In the genomic region with DNA sequence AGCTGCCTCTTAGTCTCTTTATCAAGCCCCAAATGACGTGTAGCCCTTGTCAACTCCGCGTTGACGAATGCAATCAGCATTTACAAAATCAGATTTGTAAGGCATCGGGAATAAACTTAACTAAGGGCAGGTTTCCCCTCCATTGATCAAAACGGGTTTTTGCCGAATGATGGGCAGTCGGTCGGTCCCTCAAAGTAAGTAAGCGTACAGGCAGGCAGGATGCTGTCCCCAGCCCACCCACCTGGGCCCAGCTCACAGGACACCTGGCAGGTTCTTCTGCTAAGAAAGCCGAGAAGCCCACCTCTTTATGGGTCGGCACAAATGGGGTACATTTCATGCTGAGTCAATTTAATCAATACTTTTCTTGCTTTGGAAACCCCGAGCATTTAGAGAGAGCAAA, we compare ENCODE assay signal across 31 cellular contexts. TPM values are rescaled to one million over a fixed set of nuclear protein-coding genes. Genes with fewer than 3 reads are reported as not detected.
"Had no signal": no experiment of that assay in that cellular context is flagged by ENCODE, and none has a peak within 500 bp of the region (broad histone marks: within the 10 kb centered on the region; RNA-seq: fewer than 3 reads in every experiment).

No MANE protein-coding gene starts in this region.

- H3K27me3 ChIP-seq: adrenal gland, colonic mucosa had no signal

- H3K4me1 Mint-ChIP-seq: activated CD4-positive, alpha-beta T cell treated with anti-CD3 and anti-CD28 coated beads for 36 hours; activated CD4-positive, alpha-beta T cell treated with anti-CD3 and anti-CD28 coated beads, Interleukin-2, amount 10 ng/mL, durations not matched to agents 24 days and 14 days; activated CD8-positive, alpha-beta memory T cell treated with anti-CD3 and anti-CD28 coated beads, Interleukin-2, amount 10 ng/mL, durations not matched to agents 7 days and 5 days; activated naive CD4-positive, alpha-beta T cell treated with anti-CD3 and anti-CD28 coated beads, Interleukin-2, amount 50 U/mL, for 24 hours; activated naive CD8-positive, alpha-beta T cell treated with anti-CD3 and anti-CD28 coated beads for 36 hours; activated naive CD8-positive, alpha-beta T cell treated with anti-CD3 and anti-CD28 coated beads, Interleukin-2, amount 50 U/mL, for 24 hours had no signal

- H3K36me3 ChIP-seq: adrenal gland, colonic mucosa, esophagus muscularis mucosa, gastroesophageal sphincter had no signal

- H3K4me1 ChIP-seq: adrenal gland, colonic mucosa, esophagus muscularis mucosa, gastroesophageal sphincter had no signal

- H3K9me3 Mint-ChIP-seq: activated CD4-positive, alpha-beta memory T cell treated with anti-CD3 and anti-CD28 coated beads for 36 hours; activated CD4-positive, alpha-beta T cell treated with anti-CD3 and anti-CD28 coated beads, Interleukin-2, amount 10 ng/mL, durations not matched to agents 24 days and 14 days; activated naive CD4-positive, alpha-beta T cell treated with anti-CD3 and anti-CD28 coated beads for 36 hours; activated naive CD4-positive, alpha-beta T cell treated with anti-CD3 and anti-CD28 coated beads, Interleukin-2, amount 50 U/mL, for 24 hours; activated naive CD8-positive, alpha-beta T cell treated with anti-CD3 and anti-CD28 coated beads for 36 hours; activated naive CD8-positive, alpha-beta T cell treated with anti-CD3 and anti-CD28 coated beads, Interleukin-2, amount 50 U/mL, for 24 hours; activated T-helper 1 cell treated with anti-CD3 and anti-CD28 coated beads, Interleukin-12 subunit alpha, Interleukin-12 subunit beta, Interleukin-2, Interleukin-4 antibody, amounts not matched to agents 30 ng/mL and 10 ng/mL and 1 ng/mL, durations not matched to agents 14 hours and 24 hours and 36 hours; activated T-helper 2 cell treated with anti-CD3 and anti-CD28 coated beads, Interferon-gamma antibody, Interleukin-2, Interleukin-4, amounts not matched to agents 10 μg/mL and 5 μg/mL and 100 μg/mL, durations not matched to agents 14 hours and 24 hours and 36 hours; dendritic cell treated with granulocyte-macrophage colony-stimulating factor and Interleukin-4, amounts not matched to agents 40 ng/mL and 50 ng/mL, for 4 days; effector memory CD8-positive, alpha-beta T cell had no signal

- H3K27me3 Mint-ChIP-seq: activated CD4-positive, alpha-beta memory T cell treated with anti-CD3 and anti-CD28 coated beads for 36 hours; activated CD4-positive, alpha-beta T cell treated with anti-CD3 and anti-CD28 coated beads for 36 hours; activated naive CD8-positive, alpha-beta T cell treated with anti-CD3 and anti-CD28 coated beads, Interleukin-2, amount 50 U/mL, for 24 hours had no signal

- ATAC-seq: activated CD4-positive, alpha-beta T cell treated with anti-CD3 and anti-CD28 coated beads for 36 hours; activated CD8-positive, alpha-beta memory T cell treated with anti-CD3 and anti-CD28 coated beads, Interleukin-2, amount 10 ng/mL, durations not matched to agents 7 days and 5 days; activated CD8-positive, alpha-beta T cell treated with anti-CD3 and anti-CD28 coated beads, Interleukin-2, amount 10 ng/mL, durations not matched to agents 7 days and 5 days; activated naive CD8-positive, alpha-beta T cell treated with anti-CD3 and anti-CD28 coated beads, Interleukin-2, amount 50 U/mL, for 24 hours; body of pancreas; effector memory CD8-positive, alpha-beta T cell; gastroesophageal sphincter had no signal

- H3K4me3 ChIP-seq: adrenal gland, body of pancreas, colonic mucosa, esophagus muscularis mucosa, gastroesophageal sphincter had no signal

- H3K9me3 ChIP-seq: adrenal gland, body of pancreas, colonic mucosa, esophagus muscularis mucosa, gastroesophageal sphincter had no signal

- DNase-seq: activated CD4-positive, alpha-beta memory T cell treated with anti-CD3 and anti-CD28 coated beads for 36 hours; activated CD4-positive, alpha-beta T cell treated with anti-CD3 and anti-CD28 coated beads for 36 hours; activated CD4-positive, alpha-beta T cell treated with anti-CD3 and anti-CD28 coated beads, Interleukin-2, amount 10 ng/mL, durations not matched to agents 24 days and 14 days; activated CD4-positive, CD25-positive, alpha-beta regulatory T cell; activated CD4-positive, CD25-positive, alpha-beta regulatory T cell treated with anti-CD3 and anti-CD28 coated beads, Interleukin-2, amount 50 U/mL, for 72 hours; activated CD8-positive, alpha-beta memory T cell treated with anti-CD3 and anti-CD28 coated beads, Interleukin-2, amount 10 ng/mL, durations not matched to agents 7 days and 5 days; activated CD8-positive, alpha-beta memory T cell treated with anti-CD3 and anti-CD28 coated beads, Interleukin-2, amount 50 U/mL, for 4 hours; activated CD8-positive, alpha-beta T cell treated with anti-CD3 and anti-CD28 coated beads, Interleukin-2, amount 10 ng/mL, durations not matched to agents 7 days and 5 days; activated effector memory CD4-positive, alpha-beta T cell treated with anti-CD3 and anti-CD28 coated beads, Interleukin-2, amount 50 U/mL, for 16 hours; activated naive CD4-positive, alpha-beta T cell treated with anti-CD3 and anti-CD28 coated beads for 36 hours; activated naive CD8-positive, alpha-beta T cell treated with anti-CD3 and anti-CD28 coated beads for 36 hours; activated naive CD8-positive, alpha-beta T cell treated with anti-CD3 and anti-CD28 coated beads, Interleukin-2, amount 50 U/mL, for 24 hours; activated T-cell treated with anti-CD3 and anti-CD28 coated beads, Interleukin-2, amount 50 U/mL, for 1 hour; activated T-cell treated with anti-CD3 and anti-CD28 coated beads, Interleukin-2, amount 50 U/mL, for 48 hours; adrenal gland; aorta; body of pancreas; central memory CD4-positive, alpha-beta T cell; cerebellar nuclear complex; colonic mucosa; effector CD4-positive, alpha-beta T cell; effector memory CD8-positive, alpha-beta T cell; erythroblast; foreskin melanocyte; T-helper 2 cell had no signal

- H3K27ac Mint-ChIP-seq: activated CD4-positive, alpha-beta memory T cell treated with anti-CD3 and anti-CD28 coated beads for 36 hours; activated CD4-positive, alpha-beta T cell treated with anti-CD3 and anti-CD28 coated beads for 36 hours; activated CD4-positive, alpha-beta T cell treated with anti-CD3 and anti-CD28 coated beads, Interleukin-2, amount 10 ng/mL, durations not matched to agents 24 days and 14 days; activated CD8-positive, alpha-beta memory T cell treated with anti-CD3 and anti-CD28 coated beads, Interleukin-2, amount 10 ng/mL, durations not matched to agents 7 days and 5 days; activated CD8-positive, alpha-beta T cell treated with anti-CD3 and anti-CD28 coated beads, Interleukin-2, amount 10 ng/mL, durations not matched to agents 7 days and 5 days; activated naive CD4-positive, alpha-beta T cell treated with anti-CD3 and anti-CD28 coated beads for 36 hours; activated naive CD4-positive, alpha-beta T cell treated with anti-CD3 and anti-CD28 coated beads, Interleukin-2, amount 50 U/mL, for 24 hours; activated naive CD8-positive, alpha-beta T cell treated with anti-CD3 and anti-CD28 coated beads for 36 hours; activated naive CD8-positive, alpha-beta T cell treated with anti-CD3 and anti-CD28 coated beads, Interleukin-2, amount 50 U/mL, for 24 hours; activated T-helper 1 cell treated with anti-CD3 and anti-CD28 coated beads, Interleukin-12 subunit alpha, Interleukin-12 subunit beta, Interleukin-2, Interleukin-4 antibody, amounts not matched to agents 30 ng/mL and 10 ng/mL and 1 ng/mL, durations not matched to agents 14 hours and 24 hours and 36 hours; activated T-helper 2 cell treated with anti-CD3 and anti-CD28 coated beads, Interferon-gamma antibody, Interleukin-2, Interleukin-4, amounts not matched to agents 10 μg/mL and 5 μg/mL and 100 μg/mL, durations not matched to agents 14 hours and 24 hours and 36 hours; dendritic cell treated with granulocyte-macrophage colony-stimulating factor and Interleukin-4, amounts not matched to agents 40 ng/mL and 50 ng/mL, for 4 days; effector memory CD8-positive, alpha-beta T cell had no signal

- H3K4me3 Mint-ChIP-seq: activated CD4-positive, alpha-beta memory T cell treated with anti-CD3 and anti-CD28 coated beads for 36 hours; activated CD4-positive, alpha-beta T cell treated with anti-CD3 and anti-CD28 coated beads for 36 hours; activated CD4-positive, alpha-beta T cell treated with anti-CD3 and anti-CD28 coated beads, Interleukin-2, amount 10 ng/mL, durations not matched to agents 24 days and 14 days; activated CD8-positive, alpha-beta memory T cell treated with anti-CD3 and anti-CD28 coated beads, Interleukin-2, amount 10 ng/mL, durations not matched to agents 7 days and 5 days; activated CD8-positive, alpha-beta T cell treated with anti-CD3 and anti-CD28 coated beads, Interleukin-2, amount 10 ng/mL, durations not matched to agents 7 days and 5 days; activated naive CD4-positive, alpha-beta T cell treated with anti-CD3 and anti-CD28 coated beads for 36 hours; activated naive CD4-positive, alpha-beta T cell treated with anti-CD3 and anti-CD28 coated beads, Interleukin-2, amount 50 U/mL, for 24 hours; activated naive CD8-positive, alpha-beta T cell treated with anti-CD3 and anti-CD28 coated beads for 36 hours; activated naive CD8-positive, alpha-beta T cell treated with anti-CD3 and anti-CD28 coated beads, Interleukin-2, amount 50 U/mL, for 24 hours; activated T-helper 1 cell treated with anti-CD3 and anti-CD28 coated beads, Interleukin-12 subunit alpha, Interleukin-12 subunit beta, Interleukin-2, Interleukin-4 antibody, amounts not matched to agents 30 ng/mL and 10 ng/mL and 1 ng/mL, durations not matched to agents 14 hours and 24 hours and 36 hours; dendritic cell treated with granulocyte-macrophage colony-stimulating factor and Interleukin-4, amounts not matched to agents 40 ng/mL and 50 ng/mL, for 4 days; effector memory CD8-positive, alpha-beta T cell had no signal

- H3K27ac ChIP-seq: adrenal gland, body of pancreas, colonic mucosa, esophagus muscularis mucosa, gastroesophageal sphincter had no signal

- H3K36me3 Mint-ChIP-seq: activated CD4-positive, alpha-beta memory T cell treated with anti-CD3 and anti-CD28 coated beads for 36 hours; activated CD8-positive, alpha-beta memory T cell treated with anti-CD3 and anti-CD28 coated beads, Interleukin-2, amount 10 ng/mL, durations not matched to agents 7 days and 5 days; activated naive CD4-positive, alpha-beta T cell treated with anti-CD3 and anti-CD28 coated beads, Interleukin-2, amount 50 U/mL, for 24 hours; activated naive CD8-positive, alpha-beta T cell treated with anti-CD3 and anti-CD28 coated beads for 36 hours had no signal

RNA-seq across cellular contexts. Expression of gene MAFB, which starts 22.0 kb away (rescaled TPM):
- total RNA-seq: activated CD4-positive, alpha-beta memory T cell treated with anti-CD3 and anti-CD28 coated beads for 36 hours; activated CD4-positive, alpha-beta T cell treated with anti-CD3 and anti-CD28 coated beads for 36 hours; activated naive CD4-positive, alpha-beta T cell treated with anti-CD3 and anti-CD28 coated beads for 36 hours; activated naive CD8-positive, alpha-beta T cell treated with anti-CD3 and anti-CD28 coated beads for 36 hours had no signal
